27 cellular contexts compared by ENCODE assay signal in the genomic region with DNA sequence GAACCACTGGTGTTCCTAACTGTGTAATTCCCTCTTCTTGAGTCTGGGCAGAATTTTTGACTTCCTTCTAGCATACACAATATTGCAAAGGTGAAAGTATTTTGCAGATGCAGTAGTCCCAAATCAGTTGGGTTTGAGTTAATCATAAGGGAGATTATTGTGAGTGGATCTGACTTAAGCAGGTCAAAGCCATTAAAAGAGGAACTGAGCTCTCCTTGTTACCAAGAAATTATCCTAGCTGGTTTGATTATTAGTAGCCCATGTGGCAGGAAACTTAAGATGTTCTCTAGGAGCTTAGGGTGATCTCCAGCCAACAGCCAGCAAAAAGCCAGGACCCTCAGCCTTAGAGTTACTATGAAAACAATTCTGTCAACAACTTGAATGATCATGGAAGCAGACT.
"Had no signal": no experiment of that assay in that cellular context is flagged by ENCODE, and none has a peak within 500 bp of the region (broad histone marks: within the 10 kb centered on the region; RNA-seq: fewer than 3 reads in every experiment).

No MANE protein-coding gene starts in this region.

- H3K9me3 Mint-ChIP-seq: naive thymus-derived CD8-positive, alpha-beta T cell; neural progenitor cell; stimulated activated effector memory CD8-positive, alpha-beta T cell treated with anti-CD3 and anti-CD28 coated beads, Interleukin-12 subunit alpha, Interleukin-12 subunit beta, amount 100 ng/mL, for 72 hours; stimulated activated naive CD8-positive, alpha-beta T cell treated with anti-CD3 and anti-CD28 coated beads, Interleukin-15, amount 100 ng/mL, for 72 hours; type B pancreatic cell had no signal

- H3K27ac Mint-ChIP-seq: nephron; neural progenitor cell; progenitor cell of endocrine pancreas; stimulated activated effector memory CD8-positive, alpha-beta T cell treated with anti-CD3 and anti-CD28 coated beads, Interleukin-12 subunit alpha, Interleukin-12 subunit beta, amount 100 ng/mL, for 72 hours; stimulated activated naive CD8-positive, alpha-beta T cell treated with anti-CD3 and anti-CD28 coated beads, Interleukin-15, amount 100 ng/mL, for 72 hours; type B pancreatic cell had no signal

- FAIRE-seq: small intestine had no signal

- DNase-seq: naive thymus-derived CD8-positive, alpha-beta T cell; occipital lobe; ovary; posterior cingulate gyrus; psoas muscle; right cardiac atrium; right lobe of liver; sigmoid colon; small intestine; stimulated activated CD4-positive, alpha-beta T cell treated with anti-CD3 and anti-CD28 coated beads, Interleukin-15, amount 100 ng/mL, for 24 hours; stimulated activated CD4-positive, alpha-beta T cell treated with anti-CD3 and anti-CD28 coated beads, Interleukin-2, amount 100 ng/mL, for 24 hours; stimulated activated CD4-positive, alpha-beta T cell treated with anti-CD3 and anti-CD28 coated beads, Interleukin-2, amount 100 ng/mL, for 48 hours; stimulated activated CD4-positive, alpha-beta T cell treated with anti-CD3 and anti-CD28 coated beads, Interleukin-4, amount 100 ng/mL, for 24 hours; stimulated activated naive CD4-positive, alpha-beta T cell; stimulated activated naive CD8-positive, alpha-beta T cell treated with anti-CD3 and anti-CD28 coated beads, Interleukin-15, amount 100 ng/mL, for 72 hours; stimulated activated naive CD8-positive, alpha-beta T cell treated with anti-CD3 and anti-CD28 coated beads, Interleukin-15, Interleukin-2, amounts not matched to agents 100 U/mL and 50 U/mL, for 24 hours; substantia nigra; testis; tibial artery; transverse colon; upper lobe of right lung; uterus had no signal

- ATAC-seq: naive thymus-derived CD8-positive, alpha-beta T cell; psoas muscle; right cardiac atrium; right lobe of liver; stimulated activated effector memory CD8-positive, alpha-beta T cell treated with anti-CD3 and anti-CD28 coated beads, Interleukin-12 subunit alpha, Interleukin-12 subunit beta, amount 100 ng/mL, for 72 hours; stimulated activated naive CD8-positive, alpha-beta T cell treated with anti-CD3 and anti-CD28 coated beads, Interleukin-15, amount 100 ng/mL, for 72 hours; stimulated activated naive CD8-positive, alpha-beta T cell treated with anti-CD3 and anti-CD28 coated beads, Interleukin-15, Interleukin-2, amounts not matched to agents 100 U/mL and 50 U/mL, for 24 hours; upper lobe of right lung had no signal

- H3K4me3 Mint-ChIP-seq: naive thymus-derived CD8-positive, alpha-beta T cell; nephron; neural progenitor cell; stimulated activated effector memory CD8-positive, alpha-beta T cell treated with anti-CD3 and anti-CD28 coated beads, Interleukin-12 subunit alpha, Interleukin-12 subunit beta, amount 100 ng/mL, for 72 hours; stimulated activated naive CD8-positive, alpha-beta T cell treated with anti-CD3 and anti-CD28 coated beads, Interleukin-15, amount 100 ng/mL, for 72 hours; type B pancreatic cell had no signal

- H3K36me3 Mint-ChIP-seq: naive thymus-derived CD8-positive, alpha-beta T cell; neural progenitor cell; stimulated activated effector memory CD8-positive, alpha-beta T cell treated with anti-CD3 and anti-CD28 coated beads, Interleukin-12 subunit alpha, Interleukin-12 subunit beta, amount 100 ng/mL, for 72 hours; type B pancreatic cell had no signal

- H3K4me1 Mint-ChIP-seq: naive thymus-derived CD8-positive, alpha-beta T cell; nephron; neural progenitor cell; stimulated activated effector memory CD8-positive, alpha-beta T cell treated with anti-CD3 and anti-CD28 coated beads, Interleukin-12 subunit alpha, Interleukin-12 subunit beta, amount 100 ng/mL, for 72 hours; stimulated activated naive CD8-positive, alpha-beta T cell treated with anti-CD3 and anti-CD28 coated beads, Interleukin-15, amount 100 ng/mL, for 72 hours had no signal

- H3K27me3 Mint-ChIP-seq: progenitor cell of endocrine pancreas, type B pancreatic cell had no signal
